ENCODE assay signal across 20 cellular contexts in the genomic region with DNA sequence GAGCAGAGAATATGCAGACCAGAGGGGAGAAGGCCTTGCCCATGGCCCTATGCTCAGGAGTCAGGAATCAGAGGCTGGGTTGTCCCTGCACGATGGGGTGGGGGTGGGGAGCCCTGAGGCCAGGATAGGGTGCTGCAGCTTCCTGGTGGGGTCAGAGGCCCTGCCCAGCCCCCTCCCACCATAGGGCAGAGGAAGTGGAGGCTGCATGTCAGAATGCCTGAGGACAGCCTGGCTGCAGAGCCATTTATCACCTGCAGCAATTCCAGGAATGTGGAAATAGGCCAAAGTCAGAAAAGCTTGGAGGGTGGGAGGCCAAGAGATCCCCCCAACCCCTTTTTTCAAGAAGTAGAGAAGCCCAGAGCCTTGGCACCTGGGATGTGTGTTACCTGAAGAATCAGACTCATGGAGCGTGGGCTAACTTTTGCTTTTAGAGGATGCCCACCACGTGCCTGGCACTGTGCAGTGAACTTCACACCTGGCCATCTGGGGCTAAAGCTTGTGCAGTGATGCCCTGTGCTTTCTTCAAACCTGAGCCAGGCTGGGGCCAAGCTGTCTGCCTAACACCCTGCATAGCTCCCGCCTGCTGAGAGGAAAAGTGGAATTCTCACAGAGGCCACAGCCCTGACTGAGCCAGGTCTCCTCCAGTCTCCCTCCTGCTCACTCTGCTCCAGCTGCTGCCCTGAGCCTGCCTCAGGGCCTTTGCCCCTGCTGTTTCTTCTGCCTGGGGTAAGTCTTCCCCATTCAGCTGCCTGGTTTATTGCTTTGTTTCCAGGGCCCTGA.
DNase-seq lines count a peak whose midpoint lies in the region; ATAC-seq, FAIRE-seq and TF ChIP-seq lines count a peak whose summit lies in the region.
"Had no signal": no experiment of that assay in that cellular context is flagged by ENCODE, and none has a peak within 500 bp of the region (broad histone marks: within the 10 kb centered on the region; RNA-seq: fewer than 3 reads in every experiment).

No MANE protein-coding gene starts in this region.

- no peak overlapping the region for H3K4me2 ChIP-seq in astrocyte (ENCODE audit: low read length)

- H3K4me1 ChIP-seq in astrocyte (ENCODE audit: insufficient read depth, low read length) = no peaks in the 10 kb centered on the region
- H3K4me1 ChIP-seq: left lung, Peyer's patch, vagina had no signal

- no peaks in the 10 kb centered on the region for H3K36me3 Mint-ChIP-seq in CD14-positive monocyte
- H3K36me3 Mint-ChIP-seq in astrocyte (ENCODE audit: low read depth, unreplicated experiment) = no peaks in the 10 kb centered on the region
- H3K36me3 Mint-ChIP-seq: activated naive CD4-positive, alpha-beta T cell treated with anti-CD3 and anti-CD28 coated beads, Interleukin-2, amount 10 ng/mL, durations not matched to agents 7 days and 5 days had no signal

- H4K20me1 ChIP-seq in astrocyte (ENCODE audit: insufficient read depth, low read length) = no peaks in the 10 kb centered on the region

- H3K27ac ChIP-seq in astrocyte (ENCODE audit: low read depth, low read length) = no peak overlapping the region
- H3K27ac ChIP-seq: brain microvascular endothelial cell, left lung, Peyer's patch, vagina had no signal

- H3K4me3 Mint-ChIP-seq in CD14-positive monocyte (no peak overlapping the region), astrocyte (ENCODE audit: unreplicated experiment) (no peak overlapping the region)
- H3K4me3 Mint-ChIP-seq in stimulated activated naive CD8-positive, alpha-beta T cell treated with anti-CD3 and anti-CD28 coated beads, Interleukin-15, amount 100 ng/mL, for 72 hours = no peak overlapping the region
- H3K4me3 Mint-ChIP-seq: activated B cell treated with CpG ODN at 0.5 μM for 24 hours; activated naive CD4-positive, alpha-beta T cell treated with anti-CD3 and anti-CD28 coated beads, Interleukin-2, amount 10 ng/mL, durations not matched to agents 7 days and 5 days had no signal

- no peaks in the 10 kb centered on the region for H3K4me1 Mint-ChIP-seq in CD14-positive monocyte
- peaks cover 13% of the 10 kb centered on the region for H3K4me1 Mint-ChIP-seq in astrocyte (ENCODE audit: low read depth, unreplicated experiment)
- peaks cover 25% of the 10 kb centered on the region for H3K4me1 Mint-ChIP-seq in stimulated activated naive CD8-positive, alpha-beta T cell treated with anti-CD3 and anti-CD28 coated beads, Interleukin-15, amount 100 ng/mL, for 72 hours
- H3K4me1 Mint-ChIP-seq: activated B cell treated with CpG ODN at 0.5 μM for 24 hours had no signal

- H3K9me3 Mint-ChIP-seq in CD14-positive monocyte (peaks cover 0 to 3% (median 0%) of the 10 kb centered on the region in 7 donors), astrocyte (ENCODE audit: unreplicated experiment) (peaks cover 4% of the 10 kb centered on the region)
- H3K9me3 Mint-ChIP-seq in stimulated activated naive CD8-positive, alpha-beta T cell treated with anti-CD3 and anti-CD28 coated beads, Interleukin-15, amount 100 ng/mL, for 72 hours = no peaks in the 10 kb centered on the region
- H3K9me3 Mint-ChIP-seq: activated B cell treated with CpG ODN at 0.5 μM for 24 hours; activated naive CD4-positive, alpha-beta T cell treated with anti-CD3 and anti-CD28 coated beads, Interleukin-2, amount 10 ng/mL, durations not matched to agents 7 days and 5 days had no signal

- H3K9ac ChIP-seq in astrocyte (ENCODE audit: low read length) = no peak overlapping the region

- peaks cover 4% of the 10 kb centered on the region for H3K9me3 ChIP-seq in astrocyte (ENCODE audit: insufficient read depth, low read depth, low read length)
- H3K9me3 ChIP-seq: left lung, MG63, Peyer's patch, vagina had no signal

- TF ChIP-seq CTCF in CD14-positive monocyte (IDR thresholded peaks at IDR 0.05) (no peak), astrocyte (IDR thresholded peaks at IDR 0.05; ENCODE audit: insufficient read depth, low read depth, low read length) (no peak), D721Med (IDR thresholded peaks at IDR 0.05; ENCODE audit: insufficient read depth, missing control alignments) (no peak)

- H3K4me3 ChIP-seq in astrocyte (ENCODE audit: insufficient read depth, low read depth, low read length) = no peak overlapping the region
- H3K4me3 ChIP-seq: left lung, MG63, Peyer's patch, vagina had no signal

- no peaks in the 10 kb centered on the region for H3K79me2 ChIP-seq in astrocyte (ENCODE audit: insufficient read depth, low read length)

- FAIRE-seq in HTR-8/SVneo (lab: Jason Lieb, UNC) (no peak), astrocyte (lab: Jason Lieb, UNC) (no peak), D721Med (lab: Jason Lieb, UNC) (no peak)
- FAIRE-seq: GM18507, GM19239 had no signal

- no peak overlapping the region for H2AFZ ChIP-seq in astrocyte (ENCODE audit: low read depth, low read length)

- ATAC-seq in stimulated activated naive CD8-positive, alpha-beta T cell treated with anti-CD3 and anti-CD28 coated beads, Interleukin-15, amount 100 ng/mL, for 72 hours = no peak
- ATAC-seq: left lung had no signal

- DNase-seq in CD14-positive monocyte (ENCODE audit: low spot score) (peak; percentile 23), HTR-8/SVneo (ENCODE audit: insufficient read length, low spot score) (peak; percentile 45), astrocyte (ENCODE audit: low read depth) (no peak), mesenteric fat pad (ENCODE audit: low spot score) (peak; percentile 77), hypothalamus (lab: John Stamatoyannopoulos, UW) (no peak), NCI-H2171 treated with DMSO at 0.1 percent for 48 hours (lab: John Stamatoyannopoulos, UW) (no peak), D721Med (ENCODE audit: insufficient read length, low spot score) (no peak)
- DNase-seq in stimulated activated naive CD8-positive, alpha-beta T cell treated with anti-CD3 and anti-CD28 coated beads, Interleukin-15, amount 100 ng/mL, for 72 hours = no peak
- DNase-seq: activated B cell treated with CpG ODN at 0.5 μM for 24 hours, brain microvascular endothelial cell, MG63, NCI-H2081 treated with DMSO at 0.1 percent for 48 hours, NCI-H69, posterior cingulate gyrus had no signal

- intact Hi-C loops in CD14-positive monocyte (cut with micrococcal nuclease) = no loop called here

- no peaks in the 10 kb centered on the region for H3K27me3 ChIP-seq in astrocyte (ENCODE audit: insufficient read depth, low read length)
- H3K27me3 ChIP-seq: brain microvascular endothelial cell, left lung, MG63, Peyer's patch, vagina had no signal

- H3K36me3 ChIP-seq in astrocyte (ENCODE audit: insufficient read depth, low read length) = no peaks in the 10 kb centered on the region
- H3K36me3 ChIP-seq: brain microvascular endothelial cell, left lung, MG63, Peyer's patch, vagina had no signal

- H3K27me3 Mint-ChIP-seq in CD14-positive monocyte (ENCODE audit: low read depth in 3 of 3) (peaks cover 0 to 2% (median 1%) of the 10 kb centered on the region in 3 donors), astrocyte (ENCODE audit: low read depth, unreplicated experiment) (peaks cover 19% of the 10 kb centered on the region)
- no peaks in the 10 kb centered on the region for H3K27me3 Mint-ChIP-seq in stimulated activated naive CD8-positive, alpha-beta T cell treated with anti-CD3 and anti-CD28 coated beads, Interleukin-15, amount 100 ng/mL, for 72 hours

- H3K27ac Mint-ChIP-seq in CD14-positive monocyte (no peak overlapping the region), astrocyte (ENCODE audit: unreplicated experiment) (peak overlapping the region; percentile 80)
- H3K27ac Mint-ChIP-seq in stimulated activated naive CD8-positive, alpha-beta T cell treated with anti-CD3 and anti-CD28 coated beads, Interleukin-15, amount 100 ng/mL, for 72 hours = peak overlapping the region in 1 of 2 donors; percentile 62
- H3K27ac Mint-ChIP-seq: activated B cell treated with CpG ODN at 0.5 μM for 24 hours; activated naive CD4-positive, alpha-beta T cell treated with anti-CD3 and anti-CD28 coated beads, Interleukin-2, amount 10 ng/mL, durations not matched to agents 7 days and 5 days had no signal

Comparison
In these comparisons a context has a peak if more than half of its experiments do, and no peak if none do; other contexts are left out.
1. DNase-seq: peak in CD14-positive monocyte (single experiment), HTR-8/SVneo (single experiment) and mesenteric fat pad (single experiment); none in astrocyte (single experiment), hypothalamus (0 of 51), NCI-H2171 treated with DMSO at 0.1 percent for 48 hours (single experiment), D721Med (single experiment) and stimulated activated naive CD8-positive, alpha-beta T cell treated with anti-CD3 and anti-CD28 coated beads, Interleukin-15, amount 100 ng/mL, for 72 hours (0 of 2).